Comparison of ENCODE assay signal across 30 cellular contexts in the genomic region with DNA sequence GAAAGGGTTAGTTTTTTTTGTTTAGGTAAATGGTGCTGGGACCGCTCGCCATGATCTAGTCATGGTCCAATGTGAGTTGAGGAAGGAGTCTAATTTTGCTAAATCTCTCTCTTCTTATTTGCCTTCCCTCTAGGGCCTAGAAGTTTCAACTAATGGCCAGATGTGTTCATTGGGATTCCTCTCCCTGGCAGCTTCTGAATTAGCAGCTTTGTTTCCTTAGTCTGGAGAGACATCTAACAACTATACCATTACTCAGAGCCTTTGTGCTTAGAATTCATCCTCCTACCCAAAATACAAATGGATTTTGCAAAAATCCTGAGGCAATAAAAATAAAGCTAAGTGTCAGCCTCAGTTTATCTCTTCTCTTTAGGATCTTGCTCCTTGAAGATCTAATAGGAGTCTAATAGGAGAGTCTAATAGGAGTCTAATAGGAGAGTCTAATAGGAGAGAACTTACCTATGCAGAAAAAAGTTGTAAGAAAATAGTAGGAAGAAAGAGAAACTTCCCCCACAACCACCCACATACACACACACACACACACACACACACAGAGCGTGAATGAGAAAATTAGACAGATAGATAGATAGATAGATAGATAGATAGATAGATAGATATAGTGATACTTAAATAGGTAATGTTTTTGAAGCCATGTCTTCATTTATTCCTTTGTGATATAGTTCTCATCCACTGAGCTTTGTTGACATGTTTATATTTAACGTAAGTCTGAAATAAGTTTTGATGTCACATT.
"Had no signal": no experiment of that assay in that cellular context is flagged by ENCODE, and none has a peak within 500 bp of the region (broad histone marks: within the 10 kb centered on the region; RNA-seq: fewer than 3 reads in every experiment).

No MANE protein-coding gene starts in this region.

- ATAC-seq: activated naive CD8-positive, alpha-beta T cell treated with anti-CD3 and anti-CD28 coated beads, Interleukin-2, amount 50 U/mL, for 24 hours; activated T-cell treated with anti-CD3 and anti-CD28 coated beads, Interleukin-2, amount 50 U/mL, for 4 hours had no signal

- H3K27me3 Mint-ChIP-seq: activated B cell treated with CpG ODN at 0.5 μM for 24 hours; activated CD4-positive, alpha-beta memory T cell treated with anti-CD3 and anti-CD28 coated beads for 36 hours; activated naive CD4-positive, alpha-beta T cell treated with anti-CD3 and anti-CD28 coated beads, Interleukin-2, amount 10 ng/mL, durations not matched to agents 7 days and 5 days; activated naive CD8-positive, alpha-beta T cell; activated naive CD8-positive, alpha-beta T cell treated with anti-CD3 and anti-CD28 coated beads, Interleukin-2, amount 50 U/mL, for 24 hours had no signal

- H3K27ac Mint-ChIP-seq: activated B cell treated with CpG ODN at 0.5 μM for 24 hours; activated CD4-positive, alpha-beta memory T cell treated with anti-CD3 and anti-CD28 coated beads for 36 hours; activated naive CD4-positive, alpha-beta T cell treated with anti-CD3 and anti-CD28 coated beads, Interleukin-2, amount 10 ng/mL, durations not matched to agents 7 days and 5 days; activated naive CD8-positive, alpha-beta T cell; activated naive CD8-positive, alpha-beta T cell treated with anti-CD3 and anti-CD28 coated beads, Interleukin-2, amount 50 U/mL, for 24 hours; activated T-helper 1 cell treated with anti-CD3 and anti-CD28 coated beads, Interleukin-12 subunit alpha, Interleukin-12 subunit beta, Interleukin-2, Interleukin-4 antibody, amounts not matched to agents 30 ng/mL and 10 ng/mL and 1 ng/mL, durations not matched to agents 14 hours and 24 hours and 36 hours had no signal

- H3K4me1 Mint-ChIP-seq: activated B cell treated with CpG ODN at 0.5 μM for 24 hours; activated naive CD4-positive, alpha-beta T cell treated with anti-CD3 and anti-CD28 coated beads, Interleukin-2, amount 10 ng/mL, durations not matched to agents 7 days and 5 days; activated naive CD8-positive, alpha-beta T cell treated with anti-CD3 and anti-CD28 coated beads, Interleukin-2, amount 50 U/mL, for 24 hours had no signal

- H3K4me3 Mint-ChIP-seq: activated B cell treated with CpG ODN at 0.5 μM for 24 hours; activated CD4-positive, alpha-beta memory T cell treated with anti-CD3 and anti-CD28 coated beads for 36 hours; activated naive CD4-positive, alpha-beta T cell treated with anti-CD3 and anti-CD28 coated beads, Interleukin-2, amount 10 ng/mL, durations not matched to agents 7 days and 5 days; activated naive CD8-positive, alpha-beta T cell; activated naive CD8-positive, alpha-beta T cell treated with anti-CD3 and anti-CD28 coated beads, Interleukin-2, amount 50 U/mL, for 24 hours; activated T-cell treated with anti-CD3 and anti-CD28 coated beads, Interleukin-2, amount 50 U/mL, for 4 hours; activated T-helper 1 cell treated with anti-CD3 and anti-CD28 coated beads, Interleukin-12 subunit alpha, Interleukin-12 subunit beta, Interleukin-2, Interleukin-4 antibody, amounts not matched to agents 30 ng/mL and 10 ng/mL and 1 ng/mL, durations not matched to agents 14 hours and 24 hours and 36 hours had no signal

- H3K27ac ChIP-seq: brain microvascular endothelial cell had no signal

- H3K36me3 Mint-ChIP-seq: activated CD4-positive, alpha-beta memory T cell treated with anti-CD3 and anti-CD28 coated beads for 36 hours; activated naive CD4-positive, alpha-beta T cell treated with anti-CD3 and anti-CD28 coated beads, Interleukin-2, amount 10 ng/mL, durations not matched to agents 7 days and 5 days; activated naive CD8-positive, alpha-beta T cell had no signal

- H3K9me3 ChIP-seq: MG63 had no signal

- H3K4me3 ChIP-seq: MG63 had no signal

- H3K36me3 ChIP-seq: brain microvascular endothelial cell, MG63 had no signal

- DNase-seq: activated B cell treated with CpG ODN at 0.5 μM for 24 hours; activated CD4-positive, alpha-beta memory T cell treated with anti-CD3 and anti-CD28 coated beads for 36 hours; activated CD4-positive, alpha-beta T cell treated with anti-CD3 and anti-CD28 coated beads for 4 hours; activated CD4-positive, alpha-beta T cell treated with anti-CD3 and anti-CD28 coated beads, Interleukin-2, amount 50 U/mL, for 1 hour; activated CD4-positive, CD25-positive, alpha-beta regulatory T cell treated with anti-CD3 and anti-CD28 coated beads, Interleukin-2, amount 50 U/mL, for 72 hours; activated CD8-positive, alpha-beta memory T cell treated with anti-CD3 and anti-CD28 coated beads, Interleukin-2, amount 50 U/mL, for 4 hours; activated naive CD4-positive, alpha-beta T cell treated with anti-CD3 and anti-CD28 coated beads, Interleukin-2, amount 10 ng/mL, durations not matched to agents 7 days and 5 days; activated naive CD8-positive, alpha-beta T cell treated with anti-CD3 and anti-CD28 coated beads, Interleukin-2, amount 50 U/mL, for 24 hours; activated T-cell treated with anti-CD3 and anti-CD28 coated beads for 4 hours; activated T-cell treated with anti-CD3 and anti-CD28 coated beads, Interleukin-2, amount 50 U/mL, for 4 hours; aorta; brain microvascular endothelial cell; central memory CD4-positive, alpha-beta T cell; IMR-90; Karpas-422; KBM-7; MG63; NCI-H1048; NCI-H1105 treated with DMSO at 0.1 percent for 48 hours; NCI-H1436; NCI-H1694; NCI-H1930; NCI-H2081 treated with DMSO at 0.1 percent for 48 hours; NCI-H345; NCI-H524 treated with DMSO at 0.1 percent for 48 hours; Right ventricle myocardium superior; SW 1271; T1000 had no signal

- H3K27me3 ChIP-seq: brain microvascular endothelial cell, MG63 had no signal
